Comparison of ENCODE assay signal across 8 cellular contexts in the genomic region with DNA sequence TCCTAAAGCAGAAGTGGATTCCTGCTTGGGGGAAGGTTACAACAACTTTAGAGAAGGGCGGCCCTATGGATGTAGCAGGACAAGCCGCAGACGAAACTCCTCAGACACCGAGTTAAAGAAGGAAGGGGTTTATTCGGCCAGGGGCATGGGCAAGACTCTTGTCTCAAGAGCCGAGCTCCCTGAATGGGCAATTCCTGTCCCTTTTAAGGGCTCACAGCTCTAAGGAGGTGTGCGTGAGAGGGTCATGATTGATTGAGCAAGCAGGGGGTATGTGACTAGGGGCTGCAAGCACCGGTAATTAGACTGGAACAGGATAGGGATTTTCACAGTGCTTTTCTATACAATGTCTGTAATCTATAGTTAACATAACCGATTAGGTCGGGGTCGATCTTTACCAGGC. TPM values are rescaled to one million over a fixed set of nuclear protein-coding genes. Genes with fewer than 3 reads are reported as not detected.
A peak's percentile ranks its signal among the peaks of the same experiment; 100 is the strongest.
DNase-seq lines count a peak whose midpoint lies in the region; ATAC-seq and TF ChIP-seq lines count a peak whose summit lies in the region.

No MANE protein-coding gene starts in this region.

- H3K36me3 ChIP-seq in left ventricle myocardium inferior: peaks cover 24% of the 10 kb centered on the region
- peaks cover 24% of the 10 kb centered on the region for H3K36me3 ChIP-seq in muscle layer of colon (ENCODE audit: insufficient read depth, low read length)
- H3K36me3 ChIP-seq in vagina: peaks cover 0 to 20% of the 10 kb centered on the region in 2 donors

- DNase-seq in left ventricle myocardium inferior (no peak), left cardiac atrium (no peak), vagina (ENCODE audit: extremely low spot score in 2 of 2) (no peak)

- H3K27ac Mint-ChIP-seq in brain: peak overlapping the region; percentile 83 to 99 (median 93)

- TF ChIP-seq POLR2A in vagina (IDR thresholded peaks at IDR 0.05): no peak

- H3K27me3 ChIP-seq in left ventricle myocardium inferior (ENCODE audit: low read depth) (no peaks in the 10 kb centered on the region), muscle layer of colon (ENCODE audit: control insufficient read depth in 1 of 2, insufficient read depth in 2 of 2, low read length in 2 of 2) (no peaks in the 10 kb centered on the region), vagina (no peaks in the 10 kb centered on the region)

- peak overlapping the region; percentile 91 to 96 (median 92) for H3K4me3 Mint-ChIP-seq in brain

- TF ChIP-seq CTCF in left ventricle myocardium inferior (IDR thresholded peaks at IDR 0.05; ENCODE audit: borderline replicate concordance) (no peak), brain (conservative IDR thresholded peaks at IDR 0.05) (no peak), vagina (IDR thresholded peaks at IDR 0.05) (no peak)

- peaks cover 9% of the 10 kb centered on the region for H3K27me3 Mint-ChIP-seq in brain

- H3K36me3 Mint-ChIP-seq in brain: peaks cover 21% of the 10 kb centered on the region

- H3K27ac ChIP-seq in left ventricle myocardium inferior (replicated peaks) (peak overlapping the region; percentile 97), muscle layer of colon (ENCODE audit: low read depth, low read length) (peak overlapping the region; percentile 50), vagina (peak overlapping the region; percentile 85)

- ATAC-seq in left cardiac atrium (no peak), HG02571 (IDR thresholded peaks at IDR 0.05; ENCODE audit: unreplicated experiment) (no peak), GM21526 (IDR thresholded peaks at IDR 0.05; ENCODE audit: low FRiP score, unreplicated experiment) (no peak), HG03095 (IDR thresholded peaks at IDR 0.05; ENCODE audit: unreplicated experiment) (no peak)

- H3K4me3 ChIP-seq in left ventricle myocardium inferior (peak overlapping the region; percentile 84), muscle layer of colon (ENCODE audit: low read depth in 1 of 2, low read length in 2 of 2) (peak overlapping the region in 1 of 2 donors; percentile 56), vagina (no peak overlapping the region)

- no peaks in the 10 kb centered on the region for H3K9me3 ChIP-seq in left ventricle myocardium inferior (replicated peaks)
- no peaks in the 10 kb centered on the region for H3K9me3 ChIP-seq in muscle layer of colon (ENCODE audit: low read length)
- H3K9me3 ChIP-seq in vagina: no peaks in the 10 kb centered on the region

- H3K4me1 ChIP-seq in left ventricle myocardium inferior (peaks cover 45% of the 10 kb centered on the region), muscle layer of colon (ENCODE audit: insufficient read depth, low read length) (peaks cover 26% of the 10 kb centered on the region), vagina (peaks cover 34% of the 10 kb centered on the region)

- intact Hi-C loops in left ventricle myocardium inferior (cut with micrococcal nuclease): no loop called here
- intact Hi-C loops in left cardiac atrium (cut with DNase I): loop anchor here in 1 of 2 donors (5.0 kb wide), 1 partner anchor 58 kb away; a partner anchor contains a TSS
- intact Hi-C loops in vagina (cut with DNase I): no loop called here

- peaks cover 38% of the 10 kb centered on the region for H3K4me1 Mint-ChIP-seq in brain

- no peak overlapping the region for H3K9ac ChIP-seq in muscle layer of colon (ENCODE audit: low read length)

- H3K9me3 Mint-ChIP-seq in brain: peaks cover 0 to 2% (median 0%) of the 10 kb centered on the region in 5 experiments

RNA-seq across cellular contexts. Expression of a gene that starts 0.9 kb away (rescaled TPM):
- total RNA-seq in left ventricle myocardium inferior (195 TPM), left cardiac atrium (100 to 1,000 TPM; 121 to 146 TPM), vagina (76.1 TPM)
- 56.7 TPM for polyA plus RNA-seq in brain (ENCODE audit: insufficient read depth, low read depth, low replicate concordance)

RNA-seq across cellular contexts. Expression of a gene that starts 57.4 kb away (rescaled TPM):
- total RNA-seq in left ventricle myocardium inferior (6.2 TPM), left cardiac atrium (1 to 10 TPM; 5.3 to 7.1 TPM), vagina (19.6 TPM)
- polyA plus RNA-seq in brain (ENCODE audit: insufficient read depth, low read depth, low replicate concordance): 5.2 TPM
